ENCODE assay signal across 10 cellular contexts in genomic region chr2:37600735-37601134, GRCh38.
A peak's percentile ranks its signal among the peaks of the same experiment; 100 is the strongest.
DNase-seq lines count a peak whose midpoint lies in the region; ATAC-seq, FAIRE-seq and TF ChIP-seq lines count a peak whose summit lies in the region.
"Had no signal": no experiment of that assay in that cellular context is flagged by ENCODE, and none has a peak within 500 bp of the region (broad histone marks: within the 10 kb centered on the region; RNA-seq: fewer than 3 reads in every experiment).

No MANE protein-coding gene starts in this region.

- DNase-seq in CD14-positive monocyte (ENCODE audit: low spot score) (no peak), IMR-90 (no peak), K562 (ENCODE audit: extremely low read depth in 1 of 4, low spot score in 3 of 4) (no peak), NK-92 (lab: John Stamatoyannopoulos, UW; ENCODE audit: unreplicated experiment) (no peak), posterior cingulate gyrus (no peak), nephron progenitor cell (no peak), cerebellar nuclear complex (lab: John Stamatoyannopoulos, UW) (no peak)
- DNase-seq: DMS53 had no signal

- no peak overlapping the region for H3K4ac ChIP-seq in IMR-90 (ENCODE audit: low read depth, low read length)

- no peak overlapping the region for H2BK20ac ChIP-seq in IMR-90 (ENCODE audit: low read depth, low read length)

- TF ChIP-seq EP300 in K562 (IDR thresholded peaks at IDR 0.05; ENCODE audit: low read length) = no peak

- H3K9ac ChIP-seq in IMR-90 (ENCODE audit: low read depth, low read length) (no peak overlapping the region), K562 (ENCODE audit: insufficient read depth in 1 of 2, low read depth in 2 of 2, low read length in 2 of 2) (no peak overlapping the region)

- no peak overlapping the region for H3K23ac ChIP-seq in IMR-90 (ENCODE audit: low read depth, low read length)

- WGBS in IMR-90 (ENCODE audit: extremely low coverage in 2 of 2, insufficient read length in 1 of 2), 2 experiments = no CpG with 5 or more reads among the region's 1 CpG
- WGBS in K562 (ENCODE audit: insufficient coverage, low coverage, missing lambda C conversion rate) = 13% methylated on average over 1 of the region's 1 CpG

- H2BK120ac ChIP-seq in IMR-90 (ENCODE audit: low read depth, low read length) = no peak overlapping the region

- POLR2A ChIA-PET in IMR-90 (lab: Charles Lee; ENCODE audit: unreplicated experiment) = no interaction called here
- POLR2A ChIA-PET in K562 (lab: Yijun Ruan, JAX) = interaction anchor here (0.8 kb wide), 1 partner anchor 9 kb away, joined by 3 read pairs; no protein-coding TSS in a partner anchor

- H3K9me3 Mint-ChIP-seq in CD14-positive monocyte (peaks cover 0 to 13% (median 3%) of the 10 kb centered on the region in 7 donors), nephron progenitor cell (peaks cover 20% of the 10 kb centered on the region)

- H3K36me3 ChIP-seq in IMR-90 (ENCODE audit: control insufficient read depth, insufficient read depth, low read length) (no peaks in the 10 kb centered on the region), K562 (ENCODE audit: control insufficient read depth, insufficient read depth, low read length) (no peaks in the 10 kb centered on the region)

- no peak overlapping the region for H2BK5ac ChIP-seq in IMR-90 (ENCODE audit: low read depth, low read length, poor library complexity, severe bottlenecking)

- H3K27ac Mint-ChIP-seq in CD14-positive monocyte (peak overlapping the region; percentile 77 to 89 (median 83)), nephron progenitor cell (no peak overlapping the region)

- H3K4me1 Mint-ChIP-seq in CD14-positive monocyte (peaks cover 47% of the 10 kb centered on the region), nephron progenitor cell (no peaks in the 10 kb centered on the region)

- H4K91ac ChIP-seq in IMR-90 (ENCODE audit: insufficient read depth, low read depth, low read length) = no peak overlapping the region

- H3K18ac ChIP-seq in IMR-90 (ENCODE audit: low read depth, low read length) = peak overlapping the region; percentile 45; the same call in 1 of the 2 replicates

- no peaks in the 10 kb centered on the region for H3K9me3 ChIP-seq in IMR-90 (ENCODE audit: control insufficient read depth, insufficient read depth, low read length)
- no peaks in the 10 kb centered on the region for H3K9me3 ChIP-seq in K562 (replicated peaks; ENCODE audit: control insufficient read depth, insufficient read depth, low read depth, low read length)

- H3K9me1 ChIP-seq in IMR-90 (ENCODE audit: insufficient read depth, low read length) (peaks cover 4% of the 10 kb centered on the region; the same call in 1 of the 2 replicates), K562 (ENCODE audit: control insufficient read depth, insufficient read depth, low read length) (no peaks in the 10 kb centered on the region)

- CTCF ChIA-PET in IMR-90 (lab: Yijun Ruan, JAX) (no interaction called here), K562 (lab: Yijun Ruan, JAX; ENCODE audit: low intra/inter-chr PET ratio) (no interaction called here)

- no peaks in the 10 kb centered on the region for H3K79me1 ChIP-seq in IMR-90 (ENCODE audit: low read depth in 1 of 2, low read length in 2 of 2)

- H4K5ac ChIP-seq in IMR-90 (ENCODE audit: low read depth, low read length) = no peak overlapping the region

- H4K20me1 ChIP-seq in IMR-90 (ENCODE audit: insufficient read depth, low read length) (no peaks in the 10 kb centered on the region), K562 (replicated peaks; ENCODE audit: control insufficient read depth, insufficient read depth, low read length) (no peaks in the 10 kb centered on the region)

- no peak overlapping the region for H3K56ac ChIP-seq in IMR-90 (ENCODE audit: extremely low read depth, insufficient read depth, low read length)

- H3K27ac ChIP-seq in IMR-90 (ENCODE audit: insufficient read depth, low read length) (no peak overlapping the region), K562 (ENCODE audit: extremely low read depth, low read depth, low read length) (no peak overlapping the region)
- H3K27ac ChIP-seq: coronary artery had no signal

- BruUV-seq in IMR-90 (replicated peaks; lab: Mats Ljungman, UMichigan) (no TSS peak), K562 (replicated peaks; lab: Mats Ljungman, UMichigan) (no TSS peak)

- H3K27me3 ChIP-seq in IMR-90 (ENCODE audit: control insufficient read depth, insufficient read depth, low read length) (no peaks in the 10 kb centered on the region), K562 (ENCODE audit: control insufficient read depth in 2 of 2, insufficient read depth in 2 of 2, low read length in 2 of 2) (no peaks in the 10 kb centered on the region)

- no peak overlapping the region for H3K14ac ChIP-seq in IMR-90 (replicated peaks; ENCODE audit: low read depth, low read length)

- no peak for TF ChIP-seq POLR2A in IMR-90 (IDR thresholded peaks at IDR 0.05; ENCODE audit: low read depth, low read length)
- TF ChIP-seq POLR2A in K562 (conservative IDR thresholded peaks at IDR 0.05) = no peak

- no peak overlapping the region for H2AK9ac ChIP-seq in IMR-90 (replicated peaks; ENCODE audit: low read depth, low read length, poor library complexity)

- intact Hi-C loops in CD14-positive monocyte (cut with micrococcal nuclease) (no loop called here), IMR-90 (cut with micrococcal nuclease) (no loop called here), K562 (cut with micrococcal nuclease) (no loop called here), posterior cingulate gyrus (cut with DNase I) (no loop called here)

- H4K8ac ChIP-seq in IMR-90 (ENCODE audit: low read depth in 2 of 2, low read length in 2 of 2) = no peak overlapping the region; a peak in 1 of 4 replicates

- no peak overlapping the region; the same call in 2 of the 3 replicates for H2BK15ac ChIP-seq in IMR-90 (ENCODE audit: low read depth, low read length)

- TF ChIP-seq CTCF in CD14-positive monocyte (IDR thresholded peaks at IDR 0.05) = no peak
- TF ChIP-seq CTCF in IMR-90 (conservative IDR thresholded peaks at IDR 0.05; ENCODE audit: low read depth, low read length) = no peak
- no peak for TF ChIP-seq CTCF in K562 (IDR thresholded peaks at IDR 0.05 in 2 of 3, conservative IDR thresholded peaks at IDR 0.05 in 1 of 3; ENCODE audit: insufficient read depth in 2 of 3, low read depth in 1 of 3, low read length in 3 of 3)
- TF ChIP-seq CTCF in nephron progenitor cell (IDR thresholded peaks at IDR 0.05) = no peak

- dilution Hi-C loops in IMR-90 (cut with HindIII; ENCODE audit: low sequenced_read_pairs, unreplicated experiment) = no loop called here

- FAIRE-seq in K562 (lab: Jason Lieb, UNC) = no peak

- H3K4me3 ChIP-seq in IMR-90 (ENCODE audit: insufficient read depth, low read depth, low read length) (no peak overlapping the region), K562 (no peak overlapping the region)
- H3K4me3 ChIP-seq: coronary artery had no signal

- H3K27me3 Mint-ChIP-seq in CD14-positive monocyte (ENCODE audit: low read depth in 3 of 3) (no peaks in the 10 kb centered on the region), nephron progenitor cell (ENCODE audit: low read depth, poor library complexity) (peaks cover 6% of the 10 kb centered on the region)

- peaks cover 2 to 4% of the 10 kb centered on the region in 2 donors for H3K36me3 Mint-ChIP-seq in CD14-positive monocyte
- H3K36me3 Mint-ChIP-seq in nephron progenitor cell (ENCODE audit: low read depth) = no peaks in the 10 kb centered on the region

- H2AK5ac ChIP-seq in IMR-90 (ENCODE audit: low read depth, low read length) = no peak overlapping the region

- H3K4me2 ChIP-seq in IMR-90 (ENCODE audit: low read depth, low read length) (no peak overlapping the region), K562 (ENCODE audit: insufficient read depth, low read length) (no peak overlapping the region)

- H3K4me3 Mint-ChIP-seq in CD14-positive monocyte = peak overlapping the region in 1 of 2 donors; percentile 62
- H3K4me3 Mint-ChIP-seq in nephron progenitor cell = no peak overlapping the region

- ATAC-seq in GM19351 (IDR thresholded peaks at IDR 0.05; ENCODE audit: unreplicated experiment) = peak; percentile 71
- ATAC-seq in IMR-90 (ENCODE audit: low read depth) = no peak
- ATAC-seq in K562 = no peak

- no peaks in the 10 kb centered on the region for H3K79me2 ChIP-seq in K562 (ENCODE audit: control insufficient read depth, insufficient read depth, low read length)

- TF ChIP-seq RAD21 in IMR-90 (IDR thresholded peaks at IDR 0.05; ENCODE audit: low read length) (no peak), K562 (CRISPR knock-in tag; conservative IDR thresholded peaks at IDR 0.05 in 1 of 2, IDR thresholded peaks at IDR 0.05 in 1 of 2) (no peak)

- H2AFZ ChIP-seq in IMR-90 (replicated peaks; ENCODE audit: low read length, poor library complexity) (no peak overlapping the region), K562 (ENCODE audit: low read depth, low read length) (no peak overlapping the region; the same call in 1 of the 2 replicates)

- H3K4me1 ChIP-seq in IMR-90 (ENCODE audit: control insufficient read depth, insufficient read depth, low read length) = peaks cover 9% of the 10 kb centered on the region
- H3K4me1 ChIP-seq in K562 (replicated peaks in 1 of 2; ENCODE audit: control insufficient read depth in 2 of 2, insufficient read depth in 2 of 2, low read length in 2 of 2) = no peaks in the 10 kb centered on the region; a peak in 2 of 5 replicates

- in situ Hi-C loops in IMR-90 (cut with MboI; ENCODE audit: low sequenced_read_pairs) = no loop called here
- in situ Hi-C loops in K562 (cut with MboI) = no loop called here

TF ChIP-seq in IMR-90, 13 proteins besides CTCF, POLR2A, EP300 and RAD21 (continues in another document):
- no peak for TF ChIP-seq NFE2L2 (IDR thresholded peaks at IDR 0.05; ENCODE audit: low read depth, low read length)
- no peak for TF ChIP-seq SMC3 (IDR thresholded peaks at IDR 0.05; ENCODE audit: low read depth, low read length)
- TF ChIP-seq USF2 (IDR thresholded peaks at IDR 0.05; ENCODE audit: low read depth, low read length) = no peak

TF ChIP-seq in K562, 482 proteins besides CTCF, POLR2A, EP300 and RAD21:
- peak; percentile 72; the same call in 1 of the 2 replicates for TF ChIP-seq SPI1 (IDR thresholded peaks at IDR 0.05; ENCODE audit: borderline replicate concordance, low read depth, low read length)
- TF ChIP-seq FOSL1 (tag; conservative IDR thresholded peaks at IDR 0.05) = no peak
- TF ChIP-seq GABPA (tag; conservative IDR thresholded peaks at IDR 0.05; ENCODE audit: low read depth) = 0 out of 2 replicates have a peak, but pooled peaks have one; percentile 31
- 0 out of 2 replicates have a peak, but pooled peaks have one; percentile 21 for TF ChIP-seq NFE2 (IDR thresholded peaks at IDR 0.05; ENCODE audit: low read depth)
- TF ChIP-seq, protein P1, sequence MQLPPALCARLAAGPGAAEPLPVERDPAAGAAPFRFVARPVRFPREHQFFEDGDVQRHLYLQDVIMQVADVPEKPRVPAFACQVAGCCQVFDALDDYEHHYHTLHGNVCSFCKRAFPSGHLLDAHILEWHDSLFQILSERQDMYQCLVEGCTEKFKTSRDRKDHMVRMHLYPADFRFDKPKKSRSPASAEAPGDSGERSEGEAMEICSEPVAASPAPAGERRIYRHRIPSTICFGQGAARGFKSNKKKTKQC (CRISPR knock-in tag; IDR thresholded peaks at IDR 0.05) = no peak
TF ChIP-seq in K562: peak in this region for 3.
